In the genomic region with DNA sequence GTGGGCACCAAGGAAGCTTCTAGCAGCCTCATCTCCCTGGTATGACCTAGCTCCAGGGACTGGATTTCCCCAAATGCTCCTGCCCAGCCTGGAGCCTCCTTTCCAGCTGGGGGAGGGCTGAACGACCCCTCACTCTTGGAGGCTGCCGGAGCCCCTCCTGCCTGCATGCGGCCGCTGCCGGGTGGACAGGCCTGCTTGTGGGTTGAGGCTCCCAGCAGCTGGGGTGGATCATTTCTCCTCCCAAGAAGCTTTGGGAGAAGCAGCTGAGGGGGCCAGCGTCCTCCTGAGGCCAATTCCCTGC, we compare ENCODE assay signal across 18 cellular contexts.
DNase-seq lines count a peak whose midpoint lies in the region; ATAC-seq and TF ChIP-seq lines count a peak whose summit lies in the region.
"Had no signal": no experiment of that assay in that cellular context is flagged by ENCODE, and none has a peak within 500 bp of the region (broad histone marks: within the 10 kb centered on the region; RNA-seq: fewer than 3 reads in every experiment).

No MANE protein-coding gene starts in this region.

- CTCF ChIA-PET in WTC11 (lab: Charles Lee): interaction anchor here (2.4 kb wide), 1 partner anchor 76 kb away, joined by 8 read pairs; no protein-coding TSS in a partner anchor

- H3K9me3 ChIP-seq in RWPE2 (ENCODE audit: severe bottlenecking): no peaks in the 10 kb centered on the region
- no peaks in the 10 kb centered on the region for H3K9me3 ChIP-seq in gastrocnemius medialis
- H3K9me3 ChIP-seq: body of pancreas, heart left ventricle, pancreas had no signal

- H3K4me1 Mint-ChIP-seq in CD14-positive monocyte (peaks cover 8% of the 10 kb centered on the region), WTC11 (peaks cover 27% of the 10 kb centered on the region)

- H3K27ac ChIP-seq in RWPE2 (ENCODE audit: poor library complexity, severe bottlenecking) (peak overlapping the region; percentile 75), gastrocnemius medialis (peak overlapping the region; percentile 15 to 67 (median 32))
- H3K27ac ChIP-seq: body of pancreas had no signal

- peaks cover 17% of the 10 kb centered on the region for H3K4me1 ChIP-seq in RWPE2 (ENCODE audit: insufficient read depth, poor library complexity, severe bottlenecking)
- peaks cover 13 to 55% of the 10 kb centered on the region in 2 donors for H3K4me1 ChIP-seq in gastrocnemius medialis
- H3K4me1 ChIP-seq: pancreas had no signal

- peaks cover 31% of the 10 kb centered on the region for H3K36me3 ChIP-seq in RWPE2 (ENCODE audit: low read depth)
- H3K36me3 ChIP-seq in gastrocnemius medialis: no peaks in the 10 kb centered on the region
- H3K36me3 ChIP-seq: heart left ventricle, pancreas had no signal

- intact Hi-C loops in CD14-positive monocyte (cut with micrococcal nuclease): no loop called here
- intact Hi-C loops in gastrocnemius medialis (cut with DNase I; ENCODE audit: low total_unique reads): no loop called here

- ATAC-seq in RWPE2 (ENCODE audit: low read depth) (peak; percentile 3; the same call in 2 of the 3 replicates), gastrocnemius medialis (no peak), WTC11 (no peak), GM18511 (IDR thresholded peaks at IDR 0.05; ENCODE audit: unreplicated experiment) (no peak)

- peak; percentile 35 for DNase-seq in CD14-positive monocyte (ENCODE audit: low spot score)
- DNase-seq in RWPE2 (ENCODE audit: low spot score): no peak
- no peak for DNase-seq in fibroblast of the aortic adventitia (ENCODE audit: low read depth)
- no peak for DNase-seq in gastrocnemius medialis
- no peak for DNase-seq in WTC11 (ENCODE audit: low spot score)
- DNase-seq in ACHN: no peak
- no peak for DNase-seq in SKM-1 treated with dmso at 0.1 percent for 144 hours (lab: John Stamatoyannopoulos, UW; ENCODE audit: unreplicated experiment)
- DNase-seq: activated T-cell treated with anti-CD3 and anti-CD28 coated beads, Interleukin-2, amount 50 U/mL, for 72 hours; CD4-positive, CD25-positive, alpha-beta regulatory T cell; NCI-H1092 treated with DMSO at 0.1 percent for 48 hours; NCI-H526 treated with DMSO at 0.1 percent for 48 hours; SHP77; stimulated activated CD4-positive, alpha-beta T cell treated with anti-CD3 and anti-CD28 coated beads, Interleukin-4, amount 100 ng/mL, for 1 hour; stimulated activated naive CD4-positive, alpha-beta T cell had no signal

- in situ Hi-C loops in gastrocnemius medialis (cut with MboI; ENCODE audit: low sequenced_read_pairs in 4 of 4) (no loop called here), ACHN (cut with HindIII; ENCODE audit: low pct_ligation_motif_present, low pct_unique_long_range_greater_than_20kb, low sequenced_read_pairs) (no loop called here)

- no peak for TF ChIP-seq POLR2A in gastrocnemius medialis (IDR thresholded peaks at IDR 0.05)

- no peaks in the 10 kb centered on the region for H3K9me3 Mint-ChIP-seq in CD14-positive monocyte
- 0 out of 2 replicates have a peak, but pooled peaks cover 7% of the 10 kb centered on the region for H3K9me3 Mint-ChIP-seq in WTC11
- H3K9me3 Mint-ChIP-seq: activated T-cell treated with anti-CD3 and anti-CD28 coated beads, Interleukin-2, amount 50 U/mL, for 72 hours had no signal

- H3K4me3 ChIP-seq in RWPE2 (ENCODE audit: severe bottlenecking) (no peak overlapping the region), fibroblast of the aortic adventitia (ENCODE audit: low read depth, low read length) (peak overlapping the region; percentile 5), gastrocnemius medialis (no peak overlapping the region)
- H3K4me3 ChIP-seq: body of pancreas, heart left ventricle, pancreas had no signal

- H3K4me3 Mint-ChIP-seq in CD14-positive monocyte (no peak overlapping the region), WTC11 (no peak overlapping the region)
- H3K4me3 Mint-ChIP-seq: activated T-cell treated with anti-CD3 and anti-CD28 coated beads, Interleukin-2, amount 50 U/mL, for 72 hours; CD4-positive, CD25-positive, alpha-beta regulatory T cell had no signal

- H3K27me3 ChIP-seq in RWPE2 (ENCODE audit: insufficient read depth, poor library complexity, severe bottlenecking) (no peaks in the 10 kb centered on the region), gastrocnemius medialis (no peaks in the 10 kb centered on the region)
- H3K27me3 ChIP-seq: body of pancreas, heart left ventricle, pancreas had no signal

- TF ChIP-seq CTCF in CD14-positive monocyte (IDR thresholded peaks at IDR 0.05) (no peak), RWPE2 (IDR thresholded peaks at IDR 0.05; ENCODE audit: poor library complexity, severe bottlenecking) (no peak), fibroblast of the aortic adventitia (IDR thresholded peaks at IDR 0.05; ENCODE audit: insufficient read depth, low read length) (no peak), gastrocnemius medialis (IDR thresholded peaks at IDR 0.05 in 4 of 5, conservative IDR thresholded peaks at IDR 0.05 in 1 of 5) (no peak), WTC11 (IDR thresholded peaks at IDR 0.05) (no peak)

- H3K27me3 Mint-ChIP-seq in CD14-positive monocyte (ENCODE audit: low read depth in 3 of 3) (peaks cover 0 to 2% (median 0%) of the 10 kb centered on the region in 3 donors), WTC11 (ENCODE audit: low read depth) (no peaks in the 10 kb centered on the region)
- H3K27me3 Mint-ChIP-seq: CD4-positive, CD25-positive, alpha-beta regulatory T cell had no signal

- H3K36me3 Mint-ChIP-seq in CD14-positive monocyte: peaks cover 0 to 2% of the 10 kb centered on the region in 2 donors
- H3K36me3 Mint-ChIP-seq in WTC11: peaks cover 9% of the 10 kb centered on the region; the same call in 1 of the 2 replicates
- H3K36me3 Mint-ChIP-seq: CD4-positive, CD25-positive, alpha-beta regulatory T cell had no signal

- POLR2A ChIA-PET in WTC11 (lab: Charles Lee): no interaction called here

- H3K27ac Mint-ChIP-seq in CD14-positive monocyte: no peak overlapping the region
- no peak overlapping the region for H3K27ac Mint-ChIP-seq in WTC11
- H3K27ac Mint-ChIP-seq: activated T-cell treated with anti-CD3 and anti-CD28 coated beads, Interleukin-2, amount 50 U/mL, for 72 hours had no signal

TF ChIP-seq in WTC11, 78 proteins besides CTCF, POLR2A, EP300 and RAD21:
- no peak for TF ChIP-seq NFYB (CRISPR knock-in tag; conservative IDR thresholded peaks at IDR 0.05; ENCODE audit: low read depth)
- no peak for TF ChIP-seq SMAD3 (CRISPR knock-in tag; IDR thresholded peaks at IDR 0.05; ENCODE audit: borderline replicate concordance)
- no peak for TF ChIP-seq ZNF396 (CRISPR knock-in tag; IDR thresholded peaks at IDR 0.05; ENCODE audit: borderline replicate concordance)
- no peak for TF ChIP-seq IRF1 (CRISPR knock-in tag; IDR thresholded peaks at IDR 0.05)
